8 cellular contexts compared by ENCODE assay signal in the genomic region with DNA sequence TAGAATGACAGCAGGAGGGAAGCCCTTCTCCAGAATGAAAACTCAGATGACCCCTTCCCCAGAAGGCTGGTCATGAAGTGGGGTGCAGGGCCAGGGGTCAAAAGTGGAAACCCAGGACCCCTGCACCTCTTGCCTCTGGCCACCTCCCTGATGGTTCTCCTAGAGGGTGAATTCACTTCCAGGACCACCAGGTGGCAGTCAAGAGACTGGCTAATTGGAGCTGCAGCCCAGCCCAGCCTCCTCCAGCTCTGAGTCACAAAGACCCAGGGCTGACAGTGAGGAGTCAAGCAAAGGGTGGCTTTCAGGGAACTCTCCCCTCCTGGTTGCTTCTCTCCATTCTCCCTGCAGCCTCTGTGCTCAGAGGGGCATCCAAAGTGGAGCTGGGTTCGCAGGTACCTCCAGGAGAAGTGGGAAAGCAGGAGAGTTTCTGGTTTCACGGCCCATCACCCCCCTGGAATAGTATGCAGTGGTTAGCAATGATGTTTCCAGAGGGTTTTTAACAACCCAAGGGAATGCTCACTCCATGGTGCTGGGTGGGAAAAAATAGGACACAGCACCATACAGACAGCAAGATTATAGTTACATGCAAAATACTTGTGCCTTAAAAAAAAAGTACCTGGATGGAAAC. TPM values are rescaled to one million over a fixed set of nuclear protein-coding genes. Genes with fewer than 3 reads are reported as not detected.
DNase-seq lines count a peak whose midpoint lies in the region; ATAC-seq and TF ChIP-seq lines count a peak whose summit lies in the region.

No MANE protein-coding gene starts in this region.

- H3K4me3 ChIP-seq in NT2/D1 (ENCODE audit: insufficient read length, low read depth), result no peak overlapping the region
- H3K4me3 ChIP-seq in epithelial cell of esophagus (ENCODE audit: low read length), result no peak overlapping the region

- DNase-seq in DMS79 (lab: John Stamatoyannopoulos, UW) (peak; percentile 36), HS-27A (ENCODE audit: low read depth) (peak; percentile 60), NT2/D1 (ENCODE audit: low read depth, low spot score) (peak; percentile 51), epithelial cell of esophagus (ENCODE audit: low read depth) (peak; percentile 88), mucosa of gallbladder (ENCODE audit: low spot score) (peak; percentile 88)
- DNase-seq in activated CD8-positive, alpha-beta memory T cell treated with anti-CD3 and anti-CD28 coated beads, Interleukin-2, amount 50 U/mL, for 1 hour (ENCODE audit: extremely low read depth), result peak; percentile 10
- DNase-seq in stimulated activated CD8-positive, alpha-beta memory T cell treated with anti-CD3 and anti-CD28 coated beads, Interleukin-4, amount 100 ng/mL, for 1 hour (ENCODE audit: low read depth in 2 of 2, low spot score in 1 of 2), result peak; percentile 37 to 53

- peaks cover 2% of the 10 kb centered on the region for H3K4me1 ChIP-seq in NT2/D1 (ENCODE audit: insufficient read depth, insufficient read length)

- no peaks in the 10 kb centered on the region for H3K9me3 ChIP-seq in NT2/D1 (ENCODE audit: insufficient read depth, low read length)

- H3K36me3 ChIP-seq in NT2/D1 (ENCODE audit: insufficient read depth, insufficient read length, low read length), result no peaks in the 10 kb centered on the region

- H3K27me3 ChIP-seq in NT2/D1 (ENCODE audit: insufficient read depth, insufficient read length), result peaks cover 3% of the 10 kb centered on the region

- no peak for ATAC-seq in HG03432 (IDR thresholded peaks at IDR 0.05; ENCODE audit: unreplicated experiment)

- peak; percentile 95 for TF ChIP-seq CTCF in epithelial cell of esophagus (IDR thresholded peaks at IDR 0.05; ENCODE audit: insufficient read depth, low read depth, low read length, missing control alignments)

- peak overlapping the region; percentile 21 for H3K9ac ChIP-seq in NT2/D1 (ENCODE audit: insufficient read length, low read depth)

RNA-seq across cellular contexts. Expression of a gene that starts 6.1 kb away (rescaled TPM):
- 3.7 TPM for total RNA-seq in mucosa of gallbladder

RNA-seq across cellular contexts. Expression of a gene that starts 51.5 kb away (rescaled TPM):
- 190 TPM for total RNA-seq in mucosa of gallbladder

Comparison
In these comparisons a context has a peak if more than half of its experiments do, and no peak if none do; other contexts are left out.
1. DNase-seq: peak in every context shown above with its lines; median percentile 88 in epithelial cell of esophagus; 88 in mucosa of gallbladder; 60 in HS-27A; 51 in NT2/D1; 45 in stimulated activated CD8-positive, alpha-beta memory T cell treated with anti-CD3 and anti-CD28 coated beads, Interleukin-4, amount 100 ng/mL, for 1 hour; 36 in DMS79; 10 in activated CD8-positive, alpha-beta memory T cell treated with anti-CD3 and anti-CD28 coated beads, Interleukin-2, amount 50 U/mL, for 1 hour.